Comparison of ENCODE assay signal across 1 cellular context in the genomic region with DNA sequence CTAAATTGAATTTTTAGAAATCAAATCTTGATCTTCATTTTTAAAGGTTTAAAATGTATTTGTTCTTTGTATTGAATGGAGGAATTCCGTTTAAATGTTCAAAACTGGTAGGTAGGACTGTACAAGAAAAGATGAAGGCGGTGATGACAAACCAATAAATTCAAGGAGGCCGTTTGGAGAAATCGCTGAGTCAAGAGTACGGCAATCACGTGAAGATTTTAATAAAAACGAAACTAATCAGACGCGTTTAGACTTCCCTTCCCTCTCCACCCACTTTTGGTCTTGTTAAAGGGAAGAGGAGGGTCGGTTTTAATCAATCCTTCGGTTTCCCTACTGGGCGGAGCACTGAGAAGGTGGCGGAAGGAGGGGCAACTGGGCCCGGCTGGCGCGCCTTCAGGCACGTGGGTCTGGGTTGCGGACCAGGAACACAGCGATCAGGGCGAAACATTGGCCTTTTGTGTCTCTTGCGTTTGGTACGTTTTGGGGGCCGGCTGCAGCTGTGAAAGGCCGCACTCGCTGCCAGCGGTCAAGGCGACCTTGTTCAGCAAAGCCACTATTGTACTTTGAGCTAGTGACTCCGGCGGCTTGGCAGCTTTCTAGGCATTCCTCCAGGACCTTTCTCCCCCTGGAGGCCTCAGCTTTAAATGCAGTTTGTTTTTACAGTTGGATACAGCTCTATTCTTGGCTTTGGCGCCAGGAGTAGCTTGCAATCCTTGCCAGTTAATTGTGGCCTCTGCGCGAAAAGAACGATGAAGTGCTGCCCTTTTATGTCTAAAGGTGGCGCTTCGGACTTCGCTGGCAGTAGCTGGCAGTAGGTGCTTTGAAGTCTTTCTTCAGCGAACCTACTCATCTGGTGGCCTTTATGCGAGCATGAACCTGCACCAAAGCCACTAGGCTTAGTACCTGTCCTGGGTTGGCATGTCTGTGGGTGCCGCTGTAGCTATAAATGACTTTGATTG.
TF ChIP-seq lines count a peak whose summit lies in the region.

No MANE protein-coding gene starts in this region.

TF ChIP-seq in K562, 482 proteins besides CTCF, POLR2A, EP300 and RAD21 (continued from another document and continues in another):
- TF ChIP-seq, protein P1, sequence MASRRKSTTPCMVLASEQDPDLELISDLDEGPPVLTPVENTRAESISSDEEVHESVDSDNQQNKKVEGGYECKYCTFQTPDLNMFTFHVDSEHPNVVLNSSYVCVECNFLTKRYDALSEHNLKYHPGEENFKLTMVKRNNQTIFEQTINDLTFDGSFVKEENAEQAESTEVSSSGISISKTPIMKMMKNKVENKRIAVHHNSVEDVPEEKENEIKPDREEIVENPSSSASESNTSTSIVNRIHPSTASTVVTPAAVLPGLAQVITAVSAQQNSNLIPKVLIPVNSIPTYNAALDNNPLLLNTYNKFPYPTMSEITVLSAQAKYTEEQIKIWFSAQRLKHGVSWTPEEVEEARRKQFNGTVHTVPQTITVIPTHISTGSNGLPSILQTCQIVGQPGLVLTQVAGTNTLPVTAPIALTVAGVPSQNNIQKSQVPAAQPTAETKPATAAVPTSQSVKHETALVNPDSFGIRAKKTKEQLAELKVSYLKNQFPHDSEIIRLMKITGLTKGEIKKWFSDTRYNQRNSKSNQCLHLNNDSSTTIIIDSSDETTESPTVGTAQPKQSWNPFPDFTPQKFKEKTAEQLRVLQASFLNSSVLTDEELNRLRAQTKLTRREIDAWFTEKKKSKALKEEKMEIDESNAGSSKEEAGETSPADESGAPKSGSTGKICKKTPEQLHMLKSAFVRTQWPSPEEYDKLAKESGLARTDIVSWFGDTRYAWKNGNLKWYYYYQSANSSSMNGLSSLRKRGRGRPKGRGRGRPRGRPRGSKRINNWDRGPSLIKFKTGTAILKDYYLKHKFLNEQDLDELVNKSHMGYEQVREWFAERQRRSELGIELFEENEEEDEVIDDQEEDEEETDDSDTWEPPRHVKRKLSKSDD (conservative IDR thresholded peaks at IDR 0.05; ENCODE audit: low read length), result 0 out of 2 replicates have a peak, but pooled peaks have one; percentile 4
- TF ChIP-seq, protein P2, sequence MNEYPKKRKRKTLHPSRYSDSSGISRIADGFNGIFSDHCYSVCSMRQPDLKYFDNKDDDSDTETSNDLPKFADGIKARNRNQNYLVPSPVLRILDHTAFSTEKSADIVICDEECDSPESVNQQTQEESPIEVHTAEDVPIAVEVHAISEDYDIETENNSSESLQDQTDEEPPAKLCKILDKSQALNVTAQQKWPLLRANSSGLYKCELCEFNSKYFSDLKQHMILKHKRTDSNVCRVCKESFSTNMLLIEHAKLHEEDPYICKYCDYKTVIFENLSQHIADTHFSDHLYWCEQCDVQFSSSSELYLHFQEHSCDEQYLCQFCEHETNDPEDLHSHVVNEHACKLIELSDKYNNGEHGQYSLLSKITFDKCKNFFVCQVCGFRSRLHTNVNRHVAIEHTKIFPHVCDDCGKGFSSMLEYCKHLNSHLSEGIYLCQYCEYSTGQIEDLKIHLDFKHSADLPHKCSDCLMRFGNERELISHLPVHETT (CRISPR knock-in tag; conservative IDR thresholded peaks at IDR 0.05 in 1 of 2, IDR thresholded peaks at IDR 0.05 in 1 of 2), result peak in 1 of 2 experiments; percentile 54; a peak in 1 of 4 replicates
- TF ChIP-seq ZNF239 (CRISPR knock-in tag; IDR thresholded peaks at IDR 0.05) (peak; percentile 71), NRF1 (conservative IDR thresholded peaks at IDR 0.05 in 1 of 2, IDR thresholded peaks at IDR 0.05 in 1 of 2) (peak; percentile 22 to 51; a peak in 1 of 4 replicates), POLR2H (tag; IDR thresholded peaks at IDR 0.05; ENCODE audit: low read depth) (peak; percentile 76), ZNF707 (CRISPR knock-in tag; conservative IDR thresholded peaks at IDR 0.05) (no peak)
- TF ChIP-seq, protein P3, sequence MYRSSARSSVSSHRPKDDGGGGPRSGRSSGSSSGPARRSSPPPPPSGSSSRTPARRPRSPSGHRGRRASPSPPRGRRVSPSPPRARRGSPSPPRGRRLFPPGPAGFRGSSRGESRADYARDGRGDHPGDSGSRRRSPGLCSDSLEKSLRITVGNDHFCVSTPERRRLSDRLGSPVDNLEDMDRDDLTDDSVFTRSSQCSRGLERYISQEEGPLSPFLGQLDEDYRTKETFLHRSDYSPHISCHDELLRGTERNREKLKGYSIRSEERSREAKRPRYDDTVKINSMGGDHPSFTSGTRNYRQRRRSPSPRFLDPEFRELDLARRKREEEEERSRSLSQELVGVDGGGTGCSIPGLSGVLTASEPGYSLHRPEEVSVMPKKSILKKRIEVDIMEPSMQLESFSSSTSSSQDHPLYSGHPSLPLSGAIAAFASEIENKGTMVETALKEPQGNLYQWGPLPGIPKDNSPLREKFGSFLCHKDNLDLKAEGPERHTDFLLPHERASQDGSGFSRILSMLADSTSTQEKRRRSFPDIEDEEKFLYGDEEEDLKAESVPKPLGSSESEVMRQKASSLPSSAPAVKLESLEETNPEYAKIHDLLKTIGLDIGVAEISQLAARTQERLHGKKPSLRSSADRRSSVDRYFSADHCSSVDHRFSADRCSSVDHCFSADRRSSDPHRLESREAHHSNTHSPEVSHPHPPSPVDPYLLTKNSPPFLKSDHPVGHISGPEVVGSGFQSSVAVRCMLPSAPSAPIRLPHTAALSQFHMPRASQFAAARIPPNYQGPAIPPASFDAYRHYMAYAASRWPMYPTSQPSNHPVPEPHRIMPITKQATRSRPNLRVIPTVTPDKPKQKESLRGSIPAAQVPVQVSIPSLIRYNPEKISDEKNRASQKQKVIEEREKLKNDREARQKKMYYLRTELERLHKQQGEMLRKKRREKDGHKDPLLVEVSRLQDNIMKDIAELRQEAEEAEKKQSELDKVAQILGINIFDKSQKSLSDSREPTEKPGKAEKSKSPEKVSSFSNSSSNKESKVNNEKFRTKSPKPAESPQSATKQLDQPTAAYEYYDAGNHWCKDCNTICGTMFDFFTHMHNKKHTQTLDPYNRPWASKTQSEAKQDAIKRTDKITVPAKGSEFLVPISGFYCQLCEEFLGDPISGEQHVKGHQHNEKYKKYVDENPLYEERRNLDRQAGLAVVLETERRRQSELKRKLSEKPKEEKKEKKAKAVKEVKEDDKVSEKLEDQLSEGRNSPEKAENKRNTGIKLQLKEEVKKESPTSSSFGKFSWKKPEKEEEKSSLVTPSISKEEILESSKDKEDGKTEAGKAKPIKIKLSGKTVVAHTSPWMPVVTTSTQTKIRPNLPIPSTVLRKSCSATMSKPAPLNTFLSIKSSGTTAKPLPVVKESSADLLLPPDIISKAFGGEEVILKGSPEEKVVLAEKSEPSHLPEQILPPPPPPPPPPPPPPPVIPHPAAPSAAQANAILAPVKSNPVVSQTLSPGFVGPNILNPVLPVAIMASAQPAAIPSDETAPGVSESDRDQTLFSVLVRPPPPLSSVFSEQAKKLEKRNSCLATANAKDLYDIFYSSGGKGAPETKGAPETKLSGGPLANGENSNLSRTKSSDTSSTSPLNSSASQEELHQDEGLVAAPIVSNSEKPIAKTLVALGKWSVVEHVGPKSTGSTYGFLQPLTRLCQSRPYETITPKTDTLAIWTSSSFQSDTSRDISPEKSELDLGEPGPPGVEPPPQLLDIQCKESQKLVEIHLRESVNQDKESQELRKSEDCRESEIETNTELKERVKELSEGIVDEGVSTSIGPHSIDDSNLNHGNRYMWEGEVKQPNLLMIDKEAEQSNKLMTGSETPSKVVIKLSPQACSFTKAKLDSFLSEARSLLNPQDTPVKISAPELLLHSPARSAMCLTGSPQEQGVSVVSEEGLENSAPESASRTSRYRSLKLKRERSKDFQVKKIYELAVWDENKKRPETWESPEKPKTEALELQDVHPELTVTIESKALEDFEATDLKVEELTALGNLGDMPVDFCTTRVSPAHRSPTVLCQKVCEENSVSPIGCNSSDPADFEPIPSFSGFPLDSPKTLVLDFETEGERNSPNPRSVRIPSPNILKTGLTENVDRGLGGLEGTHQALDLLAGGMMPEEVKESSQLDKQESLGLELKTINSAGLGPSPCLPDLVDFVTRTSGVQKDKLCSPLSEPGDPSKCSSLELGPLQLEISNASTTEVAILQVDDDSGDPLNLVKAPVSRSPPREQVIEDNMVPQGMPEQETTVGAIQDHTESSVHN (IDR thresholded peaks at IDR 0.05; ENCODE audit: borderline replicate concordance in 1 of 2, low read depth in 1 of 2), result peak in 1 of 2 experiments; percentile 44; a peak in 1 of 4 replicates
- TF ChIP-seq, protein P4, sequence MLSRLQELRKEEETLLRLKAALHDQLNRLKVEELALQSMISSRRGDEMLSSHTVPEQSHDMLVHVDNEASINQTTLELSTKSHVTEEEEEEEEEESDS (CRISPR knock-in tag; IDR thresholded peaks at IDR 0.05), result no peak
- TF ChIP-seq, protein P5, sequence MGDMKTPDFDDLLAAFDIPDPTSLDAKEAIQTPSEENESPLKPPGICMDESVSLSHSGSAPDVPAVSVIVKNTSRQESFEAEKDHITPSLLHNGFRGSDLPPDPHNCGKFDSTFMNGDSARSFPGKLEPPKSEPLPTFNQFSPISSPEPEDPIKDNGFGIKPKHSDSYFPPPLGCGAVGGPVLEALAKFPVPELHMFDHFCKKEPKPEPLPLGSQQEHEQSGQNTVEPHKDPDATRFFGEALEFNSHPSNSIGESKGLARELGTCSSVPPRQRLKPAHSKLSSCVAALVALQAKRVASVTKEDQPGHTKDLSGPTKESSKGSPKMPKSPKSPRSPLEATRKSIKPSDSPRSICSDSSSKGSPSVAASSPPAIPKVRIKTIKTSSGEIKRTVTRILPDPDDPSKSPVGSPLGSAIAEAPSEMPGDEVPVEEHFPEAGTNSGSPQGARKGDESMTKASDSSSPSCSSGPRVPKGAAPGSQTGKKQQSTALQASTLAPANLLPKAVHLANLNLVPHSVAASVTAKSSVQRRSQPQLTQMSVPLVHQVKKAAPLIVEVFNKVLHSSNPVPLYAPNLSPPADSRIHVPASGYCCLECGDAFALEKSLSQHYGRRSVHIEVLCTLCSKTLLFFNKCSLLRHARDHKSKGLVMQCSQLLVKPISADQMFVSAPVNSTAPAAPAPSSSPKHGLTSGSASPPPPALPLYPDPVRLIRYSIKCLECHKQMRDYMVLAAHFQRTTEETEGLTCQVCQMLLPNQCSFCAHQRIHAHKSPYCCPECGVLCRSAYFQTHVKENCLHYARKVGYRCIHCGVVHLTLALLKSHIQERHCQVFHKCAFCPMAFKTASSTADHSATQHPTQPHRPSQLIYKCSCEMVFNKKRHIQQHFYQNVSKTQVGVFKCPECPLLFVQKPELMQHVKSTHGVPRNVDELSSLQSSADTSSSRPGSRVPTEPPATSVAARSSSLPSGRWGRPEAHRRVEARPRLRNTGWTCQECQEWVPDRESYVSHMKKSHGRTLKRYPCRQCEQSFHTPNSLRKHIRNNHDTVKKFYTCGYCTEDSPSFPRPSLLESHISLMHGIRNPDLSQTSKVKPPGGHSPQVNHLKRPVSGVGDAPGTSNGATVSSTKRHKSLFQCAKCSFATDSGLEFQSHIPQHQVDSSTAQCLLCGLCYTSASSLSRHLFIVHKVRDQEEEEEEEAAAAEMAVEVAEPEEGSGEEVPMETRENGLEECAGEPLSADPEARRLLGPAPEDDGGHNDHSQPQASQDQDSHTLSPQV (IDR thresholded peaks at IDR 0.05), result peak; percentile 91
- TF ChIP-seq, protein P6, sequence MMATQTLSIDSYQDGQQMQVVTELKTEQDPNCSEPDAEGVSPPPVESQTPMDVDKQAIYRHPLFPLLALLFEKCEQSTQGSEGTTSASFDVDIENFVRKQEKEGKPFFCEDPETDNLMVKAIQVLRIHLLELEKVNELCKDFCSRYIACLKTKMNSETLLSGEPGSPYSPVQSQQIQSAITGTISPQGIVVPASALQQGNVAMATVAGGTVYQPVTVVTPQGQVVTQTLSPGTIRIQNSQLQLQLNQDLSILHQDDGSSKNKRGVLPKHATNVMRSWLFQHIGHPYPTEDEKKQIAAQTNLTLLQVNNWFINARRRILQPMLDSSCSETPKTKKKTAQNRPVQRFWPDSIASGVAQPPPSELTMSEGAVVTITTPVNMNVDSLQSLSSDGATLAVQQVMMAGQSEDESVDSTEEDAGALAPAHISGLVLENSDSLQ (IDR thresholded peaks at IDR 0.05), result 0 out of 2 replicates have a peak, but pooled peaks have one; percentile 21
- TF ChIP-seq, protein P7, sequence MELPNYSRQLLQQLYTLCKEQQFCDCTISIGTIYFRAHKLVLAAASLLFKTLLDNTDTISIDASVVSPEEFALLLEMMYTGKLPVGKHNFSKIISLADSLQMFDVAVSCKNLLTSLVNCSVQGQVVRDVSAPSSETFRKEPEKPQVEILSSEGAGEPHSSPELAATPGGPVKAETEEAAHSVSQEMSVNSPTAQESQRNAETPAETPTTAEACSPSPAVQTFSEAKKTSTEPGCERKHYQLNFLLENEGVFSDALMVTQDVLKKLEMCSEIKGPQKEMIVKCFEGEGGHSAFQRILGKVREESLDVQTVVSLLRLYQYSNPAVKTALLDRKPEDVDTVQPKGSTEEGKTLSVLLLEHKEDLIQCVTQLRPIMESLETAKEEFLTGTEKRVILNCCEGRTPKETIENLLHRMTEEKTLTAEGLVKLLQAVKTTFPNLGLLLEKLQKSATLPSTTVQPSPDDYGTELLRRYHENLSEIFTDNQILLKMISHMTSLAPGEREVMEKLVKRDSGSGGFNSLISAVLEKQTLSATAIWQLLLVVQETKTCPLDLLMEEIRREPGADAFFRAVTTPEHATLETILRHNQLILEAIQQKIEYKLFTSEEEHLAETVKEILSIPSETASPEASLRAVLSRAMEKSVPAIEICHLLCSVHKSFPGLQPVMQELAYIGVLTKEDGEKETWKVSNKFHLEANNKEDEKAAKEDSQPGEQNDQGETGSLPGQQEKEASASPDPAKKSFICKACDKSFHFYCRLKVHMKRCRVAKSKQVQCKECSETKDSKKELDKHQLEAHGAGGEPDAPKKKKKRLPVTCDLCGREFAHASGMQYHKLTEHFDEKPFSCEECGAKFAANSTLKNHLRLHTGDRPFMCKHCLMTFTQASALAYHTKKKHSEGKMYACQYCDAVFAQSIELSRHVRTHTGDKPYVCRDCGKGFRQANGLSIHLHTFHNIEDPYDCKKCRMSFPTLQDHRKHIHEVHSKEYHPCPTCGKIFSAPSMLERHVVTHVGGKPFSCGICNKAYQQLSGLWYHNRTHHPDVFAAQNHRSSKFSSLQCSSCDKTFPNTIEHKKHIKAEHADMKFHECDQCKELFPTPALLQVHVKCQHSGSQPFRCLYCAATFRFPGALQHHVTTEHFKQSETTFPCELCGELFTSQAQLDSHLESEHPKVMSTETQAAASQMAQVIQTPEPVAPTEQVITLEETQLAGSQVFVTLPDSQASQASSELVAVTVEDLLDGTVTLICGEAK (IDR thresholded peaks at IDR 0.05), result 0 out of 2 replicates have a peak, but pooled peaks have one; percentile 31
- TF ChIP-seq, protein P7 (CRISPR knock-in tag; IDR thresholded peaks at IDR 0.05), result no peak
